ENCODE assay signal across 1 cellular context in genomic region chr1:241077386-241078147, GRCh38.
TF ChIP-seq lines count a peak whose summit lies in the region.

No MANE protein-coding gene starts in this region.

TF ChIP-seq in HepG2, 621 proteins besides CTCF, POLR2A, EP300 and RAD21 (continued from another document):
- TF ChIP-seq ATF7 (IDR thresholded peaks at IDR 0.05): peak; percentile 94
- no peak for TF ChIP-seq ATF7 (CRISPR knock-in tag; IDR thresholded peaks at IDR 0.05)
- no peak for TF ChIP-seq ZNF841 (CRISPR knock-in tag; IDR thresholded peaks at IDR 0.05; ENCODE audit: borderline replicate concordance)
- no peak for TF ChIP-seq ZNF570 (CRISPR knock-in tag; IDR thresholded peaks at IDR 0.05; ENCODE audit: borderline replicate concordance)
